In genomic region chrX:95040104-95040503, GRCh38 we compare ENCODE assay signal across 1 cellular context.
TF ChIP-seq lines count a peak whose summit lies in the region.

No MANE protein-coding gene starts in this region.

TF ChIP-seq in GM12878, 131 proteins besides CTCF, POLR2A, EP300 and RAD21 (continued from another document):
- TF ChIP-seq E2F8 (IDR thresholded peaks at IDR 0.05; ENCODE audit: low read depth, partially characterized antibody) (no peak), BMI1 (IDR thresholded peaks at IDR 0.05; ENCODE audit: borderline replicate concordance) (no peak), RELA (IDR thresholded peaks at IDR 0.05; ENCODE audit: borderline replicate concordance, partially characterized antibody) (no peak), WRNIP1 (IDR thresholded peaks at IDR 0.05; ENCODE audit: borderline replicate concordance, low read depth, low read length) (no peak), TCF12 (IDR thresholded peaks at IDR 0.05; ENCODE audit: low read depth, low read length) (no peak), IKZF2 (IDR thresholded peaks at IDR 0.05) (no peak), BRCA1 (IDR thresholded peaks at IDR 0.05; ENCODE audit: low read depth, low read length) (no peak), SUPT20H (IDR thresholded peaks at IDR 0.05; ENCODE audit: borderline replicate concordance, control insufficient read depth, low read depth, low read length) (no peak), RELB (IDR thresholded peaks at IDR 0.05; ENCODE audit: low read depth) (no peak), JUNB (IDR thresholded peaks at IDR 0.05) (no peak), CHD2 (IDR thresholded peaks at IDR 0.05; ENCODE audit: borderline replicate concordance, low read depth, low read length) (no peak)
